In genomic region chr3:4708230-4708629, GRCh38 we compare ENCODE assay signal across 2 cellular contexts.
TF ChIP-seq lines count a peak whose summit lies in the region.

No MANE protein-coding gene starts in this region.

TF ChIP-seq in GM23338, 12 proteins besides CTCF, POLR2A, EP300 and RAD21 (continued from another document):
- TF ChIP-seq REST (IDR thresholded peaks at IDR 0.05; ENCODE audit: unreplicated experiment) (no peak), POLR2AphosphoS5 (IDR thresholded peaks at IDR 0.05; ENCODE audit: low read depth) (no peak), JUNB (IDR thresholded peaks at IDR 0.05; ENCODE audit: unreplicated experiment) (no peak), CREB1 (CRISPR knock-in tag; IDR thresholded peaks at IDR 0.05; ENCODE audit: low read depth) (no peak), STAT1 (IDR thresholded peaks at IDR 0.05; ENCODE audit: unreplicated experiment) (no peak), ZNF331 (CRISPR knock-in tag; IDR thresholded peaks at IDR 0.05; ENCODE audit: low read depth) (no peak), ZNF114 (CRISPR knock-in tag; IDR thresholded peaks at IDR 0.05) (no peak), NANOG (IDR thresholded peaks at IDR 0.05; ENCODE audit: borderline replicate concordance) (no peak), ZNF462 (CRISPR knock-in tag; IDR thresholded peaks at IDR 0.05) (no peak), EZH2 (IDR thresholded peaks at IDR 0.05; ENCODE audit: low read depth, unreplicated experiment) (no peak), EZH2phosphoT487 (IDR thresholded peaks at IDR 0.05; ENCODE audit: unreplicated experiment) (no peak)

TF ChIP-seq in WTC11, 78 proteins besides CTCF, POLR2A, EP300 and RAD21 (continued from another document):
- TF ChIP-seq CREB1 (CRISPR knock-in tag; IDR thresholded peaks at IDR 0.05) (no peak), TEAD4 (CRISPR knock-in tag; IDR thresholded peaks at IDR 0.05) (no peak), JAZF1 (CRISPR knock-in tag; IDR thresholded peaks at IDR 0.05) (no peak), PRRX2 (CRISPR knock-in tag; IDR thresholded peaks at IDR 0.05) (no peak), MLX (CRISPR knock-in tag; IDR thresholded peaks at IDR 0.05) (no peak), ZSCAN18 (CRISPR knock-in tag; IDR thresholded peaks at IDR 0.05) (no peak), AR (CRISPR knock-in tag; IDR thresholded peaks at IDR 0.05) (no peak), ERG (CRISPR knock-in tag; IDR thresholded peaks at IDR 0.05) (no peak), KAT7 (CRISPR knock-in tag; IDR thresholded peaks at IDR 0.05; ENCODE audit: borderline replicate concordance) (no peak), E2F1 (CRISPR knock-in tag; IDR thresholded peaks at IDR 0.05) (no peak), SP1 (CRISPR knock-in tag; conservative IDR thresholded peaks at IDR 0.05) (no peak), MXD4 (CRISPR knock-in tag; IDR thresholded peaks at IDR 0.05; ENCODE audit: borderline replicate concordance) (no peak)
